ENCODE assay signal across 26 cellular contexts in genomic region chr3:53975382-53975781, GRCh38.
"Had no signal": no experiment of that assay in that cellular context is flagged by ENCODE, and none has a peak within 500 bp of the region (broad histone marks: within the 10 kb centered on the region; RNA-seq: fewer than 3 reads in every experiment).

No MANE protein-coding gene starts in this region.

- H3K9me3 ChIP-seq: testis, thyroid gland, upper lobe of right lung, uterus, vagina had no signal

- H3K4me3 ChIP-seq: stomach, suprapubic skin, testis, thoracic aorta, thyroid gland, tibial artery, tibial nerve, transverse colon, upper lobe of left lung, upper lobe of right lung, uterus, vagina had no signal

- DNase-seq: stimulated activated CD4-positive, alpha-beta T cell treated with anti-CD3 and anti-CD28 coated beads, Interleukin-2, amount 100 ng/mL, for 48 hours; stimulated activated CD4-positive, alpha-beta T cell treated with anti-CD3 and anti-CD28 coated beads, Interleukin-4, amount 100 ng/mL, for 1 hour; stimulated activated CD4-positive, alpha-beta T cell treated with anti-CD3 and anti-CD28 coated beads, Interleukin-4, amount 100 ng/mL, for 24 hours; stimulated activated CD4-positive, alpha-beta T cell treated with anti-CD3 and anti-CD28 coated beads, Interleukin-4, amount 100 ng/mL, for 4 hours; stimulated activated CD8-positive, alpha-beta memory T cell treated with anti-CD3 and anti-CD28 coated beads, Interleukin-4, amount 100 ng/mL, for 48 hours; stimulated activated naive B cell treated with anti-CD40 and anti-IgM and Interleukin-4, amounts not matched to agents 10 μg/mL and 1 μg/mL and 100 μg/mL, for 72 hours; stimulated activated naive CD4-positive, alpha-beta T cell; stimulated activated naive CD4-positive, alpha-beta T cell treated with Interleukin-2 at 50 U/mL for 16 hours; stimulated activated naive CD8-positive, alpha-beta T cell treated with anti-CD3 and anti-CD28 coated beads, Interleukin-15, amount 100 ng/mL, for 72 hours; stimulated activated naive CD8-positive, alpha-beta T cell treated with anti-CD3 and anti-CD28 coated beads, Interleukin-15, Interleukin-2, amounts not matched to agents 100 U/mL and 50 U/mL, for 24 hours; stomach; substantia nigra; testis; thyroid gland; tibial artery; transverse colon; trophoblast cell; upper lobe of left lung; upper lobe of right lung; uterus had no signal

- H3K4me1 ChIP-seq: stomach, suprapubic skin, testis, thyroid gland, tibial artery, tibial nerve, transverse colon, upper lobe of left lung, upper lobe of right lung, uterus, vagina had no signal

- H3K27me3 ChIP-seq: testis, thyroid gland, tibial artery, tibial nerve, transverse colon, upper lobe of left lung, upper lobe of right lung, uterus, vagina had no signal

- H3K27ac ChIP-seq: stomach, suprapubic skin, testis, thoracic aorta, thyroid gland, tibial artery, tibial nerve, transverse colon, upper lobe of left lung, upper lobe of right lung, uterus, vagina had no signal

- H3K36me3 ChIP-seq: stomach, suprapubic skin, thoracic aorta, thyroid gland, tibial artery, tibial nerve, transverse colon, upper lobe of left lung, upper lobe of right lung, uterus, vagina had no signal

- ATAC-seq: stimulated activated effector memory CD8-positive, alpha-beta T cell treated with anti-CD3 and anti-CD28 coated beads, Interleukin-12 subunit alpha, Interleukin-12 subunit beta, amount 100 ng/mL, for 72 hours; stimulated activated memory B cell treated with anti-CD40 and anti-IgM and Interleukin-4, amounts not matched to agents 10 μg/mL and 1 μg/mL and 100 μg/mL, for 72 hours; stimulated activated naive B cell treated with anti-CD40 and anti-IgM and Interleukin-4, amounts not matched to agents 10 μg/mL and 1 μg/mL and 100 μg/mL, for 72 hours; stimulated activated naive CD8-positive, alpha-beta T cell treated with anti-CD3 and anti-CD28 coated beads, Interleukin-15, amount 100 ng/mL, for 72 hours; stimulated activated naive CD8-positive, alpha-beta T cell treated with anti-CD3 and anti-CD28 coated beads, Interleukin-15, Interleukin-2, amounts not matched to agents 100 U/mL and 50 U/mL, for 24 hours; upper lobe of right lung had no signal
